In the genomic region with DNA sequence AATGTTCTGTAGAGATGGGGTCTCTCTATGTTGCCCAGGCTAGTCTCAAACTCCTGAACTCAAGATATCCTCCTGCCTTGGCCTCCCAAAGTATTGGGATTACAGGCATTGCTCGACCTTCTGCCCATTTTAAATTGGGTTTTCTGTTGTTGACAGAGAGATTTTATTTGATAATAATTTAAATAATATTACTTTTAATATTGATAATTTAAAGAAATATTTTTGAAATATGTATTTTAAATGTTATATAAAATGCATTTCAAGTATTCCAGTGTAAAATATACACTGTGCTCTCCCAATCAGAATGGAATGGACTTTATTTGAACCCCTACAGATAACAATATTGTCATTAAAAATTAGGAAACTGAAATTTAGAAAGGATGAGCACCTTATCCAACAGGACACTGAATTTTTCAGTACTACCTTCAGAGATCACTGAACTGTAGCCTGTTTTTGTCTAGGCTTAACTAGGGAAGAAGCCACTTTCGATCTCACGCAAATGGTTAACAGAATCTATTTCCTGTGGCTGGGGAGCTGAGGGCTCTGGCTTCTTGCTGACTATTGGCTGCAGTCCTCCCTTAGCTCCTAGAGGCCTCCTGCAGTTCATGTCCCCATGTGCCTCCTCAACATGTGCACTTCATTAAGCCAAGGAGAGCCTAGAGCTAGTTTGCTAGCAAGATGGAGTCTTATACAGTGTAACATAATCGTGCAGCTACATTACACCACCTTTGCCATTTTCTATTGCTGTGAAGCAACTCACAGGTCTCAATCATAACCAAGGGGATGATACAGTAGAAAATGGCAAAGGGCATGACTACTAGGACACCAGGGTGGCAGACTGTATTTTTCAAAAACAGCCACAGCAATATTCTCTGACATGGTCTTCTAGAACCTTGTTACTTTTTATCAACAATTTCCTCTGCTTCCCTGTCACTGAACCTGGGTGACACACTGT, we compare ENCODE assay signal across 8 cellular contexts.
DNase-seq lines count a peak whose midpoint lies in the region; ATAC-seq, FAIRE-seq and TF ChIP-seq lines count a peak whose summit lies in the region.

No MANE protein-coding gene starts in this region.

- peak; percentile 55 for ATAC-seq in GM19468 (IDR thresholded peaks at IDR 0.05; ENCODE audit: extremely low read depth, unreplicated experiment)
- ATAC-seq in HG03378 (IDR thresholded peaks at IDR 0.05; ENCODE audit: unreplicated experiment) = peak; percentile 81
- ATAC-seq in GM12878 = peak; percentile 74
- ATAC-seq in Right ventricle myocardium superior (ENCODE audit: poor library complexity) = no peak

- peaks cover 0 to 10% of the 10 kb centered on the region in 2 experiments; a peak in 1 of 4 replicates for H3K36me3 ChIP-seq in GM12878 (ENCODE audit: control insufficient read depth in 2 of 2, insufficient read depth in 2 of 2, low read length in 1 of 2)
- peaks cover 0 to 2% of the 10 kb centered on the region in 2 donors for H3K36me3 ChIP-seq in ascending aorta

- FAIRE-seq in GM12878 (lab: Jason Lieb, UNC) = peak; percentile 88

- intact Hi-C loops in GM12878 (cut with micrococcal nuclease; ENCODE audit: unreplicated experiment) = no loop called here
- intact Hi-C loops in Right ventricle myocardium superior (cut with DNase I) = no loop called here
- intact Hi-C loops in ascending aorta (cut with DNase I) = no loop called here

- H3K27ac ChIP-seq in GM12878 (ENCODE audit: control insufficient read depth, insufficient read depth) (peak overlapping the region; percentile 42; the same call in 1 of the 2 replicates), ascending aorta (no peak overlapping the region)

- RAD21 ChIA-PET in GM12878 (lab: Charles Lee; ENCODE audit: unreplicated experiment) = interaction anchor here (0.6 to 3.2 kb wide), 12 partner anchors 18 to 543 kb away, joined by 3 to 17 read pairs (median 4); no protein-coding TSS in a partner anchor

- CTCF ChIA-PET in GM12878 (lab: Yijun Ruan, JAX) = interaction anchor here (0.6 to 2.0 kb wide), 12 partner anchors 9 to 548 kb away, joined by 3 to 11 read pairs (median 4); no protein-coding TSS in a partner anchor

- TF ChIP-seq CTCF in GM10266 (IDR thresholded peaks at IDR 0.05; ENCODE audit: control insufficient read depth, insufficient read depth, low read depth, missing control alignments) (no peak), GM12878 (IDR thresholded peaks at IDR 0.05 in 2 of 3, conservative IDR thresholded peaks at IDR 0.05 in 1 of 3; ENCODE audit: control insufficient read depth in 2 of 3, extremely low read depth in 1 of 3, insufficient read depth in 1 of 3, low read depth in 3 of 3, low read length in 3 of 3) (no peak), ascending aorta (IDR thresholded peaks at IDR 0.05) (no peak)

- 27% methylated on average over 4 of the region's 4 CpGs for WGBS in GM12878 (ENCODE audit: insufficient coverage, insufficient replicate concordance, low lambda C conversion rate, missing lambda C conversion rate)

- peaks cover 16% of the 10 kb centered on the region for H3K4me1 ChIP-seq in GM12878 (ENCODE audit: control insufficient read depth, insufficient read depth, low read length)
- H3K4me1 ChIP-seq in ascending aorta = peaks cover 0 to 4% of the 10 kb centered on the region in 2 donors

- H3K9ac ChIP-seq in GM12878 (ENCODE audit: control insufficient read depth, insufficient read depth, low read length) = no peak overlapping the region

- no peak for TF ChIP-seq POLR2A in GM12878 (IDR thresholded peaks at IDR 0.05; ENCODE audit: low read depth, low read length)

- peak overlapping the region; percentile 30 for H3K4me2 ChIP-seq in GM12878 (ENCODE audit: control insufficient read depth, insufficient read depth)

- POLR2A ChIA-PET in GM12878 (lab: Charles Lee) = interaction anchor here (0.7 to 1.4 kb wide), 6 partner anchors 8 to 249 kb away, joined by 3 to 6 read pairs (median 4); a partner anchor contains a TSS

- no peak for TF ChIP-seq EP300 in GM12878 (IDR thresholded peaks at IDR 0.05; ENCODE audit: borderline replicate concordance in 1 of 2, control insufficient read depth in 1 of 2, low read depth in 2 of 2, low read length in 2 of 2)

- no peaks in the 10 kb centered on the region for H4K20me1 ChIP-seq in GM12878 (ENCODE audit: control insufficient read depth, insufficient read depth)

- in situ Hi-C loops in GM12878 (cut with MboI) = loop anchor here (10.0 to 25.0 kb wide), 2 partner anchors 549 to 1302 kb away; no protein-coding TSS in a partner anchor

- DNase-seq in GM10266 (ENCODE audit: extremely low spot score) = peak; percentile 24
- DNase-seq in GM12878 (ENCODE audit: low read depth, low spot score) = peak; percentile 45
- DNase-seq in DMS53 (lab: John Stamatoyannopoulos, UW) = no peak
- DNase-seq in Right ventricle myocardium superior = no peak
- DNase-seq in T-helper 9 cell = no peak
- no peak for DNase-seq in ascending aorta (ENCODE audit: low spot score in 2 of 2)

- no peaks in the 10 kb centered on the region for H3K27me3 ChIP-seq in GM12878 (replicated peaks in 1 of 2; ENCODE audit: control insufficient read depth in 2 of 2, insufficient read depth in 2 of 2, low read length in 1 of 2)
- no peaks in the 10 kb centered on the region for H3K27me3 ChIP-seq in ascending aorta

- H2AFZ ChIP-seq in GM12878 (ENCODE audit: control insufficient read depth, low read depth, low read length) = no peak overlapping the region; the same call in 1 of the 2 replicates

- no peaks in the 10 kb centered on the region for H3K79me2 ChIP-seq in GM12878 (ENCODE audit: control insufficient read depth, insufficient read depth, low read length)

- BruUV-seq in GM12878 (replicated peaks; lab: Mats Ljungman, UMichigan) = no TSS peak

- no peak for TF ChIP-seq RAD21 in GM12878 (IDR thresholded peaks at IDR 0.05; ENCODE audit: insufficient read depth, low read depth, low read length)

- H3K9me3 ChIP-seq in GM12878 (replicated peaks; ENCODE audit: control insufficient read depth, insufficient read depth, low read length) (no peaks in the 10 kb centered on the region), ascending aorta (no peaks in the 10 kb centered on the region)

- SMC1A ChIA-PET in GM12878 (lab: Charles Lee; ENCODE audit: uncharacterized antibody, unreplicated experiment) = interaction anchor here (0.7 to 3.6 kb wide), 25 partner anchors 13 to 594 kb away, joined by 3 to 27 read pairs (median 4); a partner anchor contains a TSS

- H3K4me3 ChIP-seq in GM12878 (no peak overlapping the region), ascending aorta (no peak overlapping the region)

TF ChIP-seq in GM12878, 131 proteins besides CTCF, POLR2A, EP300 and RAD21:
- TF ChIP-seq, protein P1, sequence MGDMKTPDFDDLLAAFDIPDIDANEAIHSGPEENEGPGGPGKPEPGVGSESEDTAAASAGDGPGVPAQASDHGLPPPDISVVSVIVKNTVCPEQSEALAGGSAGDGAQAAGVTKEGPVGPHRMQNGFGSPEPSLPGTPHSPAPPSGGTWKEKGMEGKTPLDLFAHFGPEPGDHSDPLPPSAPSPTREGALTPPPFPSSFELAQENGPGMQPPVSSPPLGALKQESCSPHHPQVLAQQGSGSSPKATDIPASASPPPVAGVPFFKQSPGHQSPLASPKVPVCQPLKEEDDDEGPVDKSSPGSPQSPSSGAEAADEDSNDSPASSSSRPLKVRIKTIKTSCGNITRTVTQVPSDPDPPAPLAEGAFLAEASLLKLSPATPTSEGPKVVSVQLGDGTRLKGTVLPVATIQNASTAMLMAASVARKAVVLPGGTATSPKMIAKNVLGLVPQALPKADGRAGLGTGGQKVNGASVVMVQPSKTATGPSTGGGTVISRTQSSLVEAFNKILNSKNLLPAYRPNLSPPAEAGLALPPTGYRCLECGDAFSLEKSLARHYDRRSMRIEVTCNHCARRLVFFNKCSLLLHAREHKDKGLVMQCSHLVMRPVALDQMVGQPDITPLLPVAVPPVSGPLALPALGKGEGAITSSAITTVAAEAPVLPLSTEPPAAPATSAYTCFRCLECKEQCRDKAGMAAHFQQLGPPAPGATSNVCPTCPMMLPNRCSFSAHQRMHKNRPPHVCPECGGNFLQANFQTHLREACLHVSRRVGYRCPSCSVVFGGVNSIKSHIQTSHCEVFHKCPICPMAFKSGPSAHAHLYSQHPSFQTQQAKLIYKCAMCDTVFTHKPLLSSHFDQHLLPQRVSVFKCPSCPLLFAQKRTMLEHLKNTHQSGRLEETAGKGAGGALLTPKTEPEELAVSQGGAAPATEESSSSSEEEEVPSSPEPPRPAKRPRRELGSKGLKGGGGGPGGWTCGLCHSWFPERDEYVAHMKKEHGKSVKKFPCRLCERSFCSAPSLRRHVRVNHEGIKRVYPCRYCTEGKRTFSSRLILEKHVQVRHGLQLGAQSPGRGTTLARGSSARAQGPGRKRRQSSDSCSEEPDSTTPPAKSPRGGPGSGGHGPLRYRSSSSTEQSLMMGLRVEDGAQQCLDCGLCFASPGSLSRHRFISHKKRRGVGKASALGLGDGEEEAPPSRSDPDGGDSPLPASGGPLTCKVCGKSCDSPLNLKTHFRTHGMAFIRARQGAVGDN (IDR thresholded peaks at IDR 0.05) = 0 out of 2 replicates have a peak, but pooled peaks have one; percentile 44
- TF ChIP-seq JUNB (IDR thresholded peaks at IDR 0.05) (no peak), IKZF1 (conservative IDR thresholded peaks at IDR 0.05) (peak; percentile 14; the same call in 1 of the 2 replicates), POLR2AphosphoS5 (IDR thresholded peaks at IDR 0.05; ENCODE audit: low read length) (0 out of 2 replicates have a peak, but pooled peaks have one; percentile 43), IKZF2 (IDR thresholded peaks at IDR 0.05) (peak in 1 of 2 experiments; percentile 39; a peak in 2 of 4 replicates), MEF2B (IDR thresholded peaks at IDR 0.05; ENCODE audit: partially characterized antibody, poor library complexity, severe bottlenecking) (peak; percentile 13), PAX5 (IDR thresholded peaks at IDR 0.05; ENCODE audit: borderline replicate concordance, low read depth, low read length) (0 out of 2 replicates have a peak, but pooled peaks have one; percentile 24), LARP7 (IDR thresholded peaks at IDR 0.05) (0 out of 2 replicates have a peak, but pooled peaks have one; percentile 28), NFIC (IDR thresholded peaks at IDR 0.05; ENCODE audit: low read depth, low read length) (no peak)

Comparison
In these comparisons a context has a peak if more than half of its experiments do, and no peak if none do; other contexts are left out.
1. DNase-seq: peak in GM10266 (single experiment) and GM12878 (single experiment); none in DMS53 (single experiment), Right ventricle myocardium superior (single experiment), T-helper 9 cell (single experiment) and ascending aorta (0 of 2).